Comparison of ENCODE assay signal across 32 cellular contexts in the genomic region with DNA sequence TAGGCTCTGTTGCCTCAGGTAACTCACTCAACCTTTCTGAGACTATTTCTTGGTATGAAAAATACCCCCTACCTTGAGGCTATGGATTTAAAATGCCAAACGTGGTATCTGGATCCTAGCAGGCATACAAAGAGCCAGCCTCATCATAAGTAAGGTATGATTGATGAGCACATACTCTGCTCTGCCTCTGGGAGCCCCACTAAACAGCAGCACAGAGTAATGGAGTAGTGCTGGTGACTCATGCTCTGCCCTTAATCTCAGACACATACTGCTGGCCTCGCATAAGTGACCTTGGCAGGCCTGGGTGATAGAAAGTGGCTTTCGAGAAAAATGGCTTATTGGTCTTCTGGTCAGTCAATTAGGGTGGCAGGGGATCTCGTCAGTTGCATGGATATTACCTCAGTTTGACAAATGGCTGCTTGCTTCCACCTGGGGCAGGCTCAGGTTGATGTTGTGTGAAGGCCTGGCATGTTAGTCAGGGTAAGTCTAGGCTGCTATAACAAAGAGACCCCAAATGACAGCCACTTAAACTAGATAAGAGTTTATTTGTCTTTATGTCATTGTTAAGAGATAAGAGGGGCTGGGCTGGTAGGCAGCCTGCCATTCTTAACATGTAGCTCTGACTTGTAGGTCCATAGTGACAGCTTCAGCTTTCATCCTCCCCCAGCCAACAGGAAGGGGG. TPM values are rescaled to one million over a fixed set of nuclear protein-coding genes. Genes with fewer than 3 reads are reported as not detected.
DNase-seq lines count a peak whose midpoint lies in the region; ATAC-seq, FAIRE-seq and TF ChIP-seq lines count a peak whose summit lies in the region.
"Had no signal": no experiment of that assay in that cellular context is flagged by ENCODE, and none has a peak within 500 bp of the region (broad histone marks: within the 10 kb centered on the region; RNA-seq: fewer than 3 reads in every experiment).

No MANE protein-coding gene starts in this region.

- ATAC-seq in HepG2 (peak; percentile 51; the same call in 1 of the 3 replicates), right lobe of liver (no peak), GM23338 (no peak)
- ATAC-seq: GM12878, lower lobe of right lung, right cardiac atrium, WTC11 had no signal

- 0% methylated on average over 2 of the region's 4 CpGs for WGBS in HepG2 (ENCODE audit: low lambda C conversion rate)
- WGBS in right lobe of liver (ENCODE audit: insufficient coverage, low coverage, low lambda C conversion rate, missing lambda C conversion rate), result 51% methylated on average over 3 of the region's 4 CpGs
- WGBS in endodermal cell (ENCODE audit: insufficient coverage in 1 of 2, insufficient read length in 1 of 2), 2 experiments, result 86 to 89% methylated on average over 4 of the region's 4 CpGs

- CTCF ChIA-PET in HepG2 (lab: Yijun Ruan, JAX; ENCODE audit: low intra/inter-chr PET ratio, low total read pairs), result no interaction called here
- CTCF ChIA-PET in CD4-positive, alpha-beta memory T cell (lab: Charles Lee; ENCODE audit: partially characterized antibody), result no interaction called here

- TF ChIP-seq CTCF in HepG2 (CRISPR knock-in tag; IDR thresholded peaks at IDR 0.05) (no peak), right lobe of liver (IDR thresholded peaks at IDR 0.05) (no peak), endodermal cell (conservative IDR thresholded peaks at IDR 0.05) (no peak), GM23338 (conservative IDR thresholded peaks at IDR 0.05; ENCODE audit: low read depth in 2 of 2) (no peak)

- H3K27ac Mint-ChIP-seq in endodermal cell (no peak overlapping the region), GM23338 (no peak overlapping the region)
- H3K27ac Mint-ChIP-seq in CD4-positive, alpha-beta memory T cell, result no peak overlapping the region
- H3K27ac Mint-ChIP-seq: activated T-cell treated with anti-CD3 and anti-CD28 coated beads, Interleukin-2, amount 50 U/mL, for 72 hours; brain; WTC11 had no signal

- H3K9ac ChIP-seq in HepG2 (ENCODE audit: insufficient read depth, low read depth, low read length) (no peak overlapping the region), endodermal cell (ENCODE audit: extremely low read depth, low read length, poor library complexity, severe bottlenecking) (no peak overlapping the region)
- H3K9ac ChIP-seq: BLaER1 treated with 17β-estradiol and CSF1 and Interleukin-3, amounts not matched to agents 10 nM and 100 nM had no signal

- H3K4me2 ChIP-seq in HepG2 (ENCODE audit: low read depth, low read length) (no peak overlapping the region), GM23338 (no peak overlapping the region)
- H3K4me2 ChIP-seq: BLaER1 treated with 17β-estradiol and CSF1 and Interleukin-3, amounts not matched to agents 10 nM and 100 nM had no signal

- peaks cover 8% of the 10 kb centered on the region for H3K9me3 Mint-ChIP-seq in endodermal cell
- H3K9me3 Mint-ChIP-seq in GM23338, result no peaks in the 10 kb centered on the region
- peaks cover 0 to 6% (median 0%) of the 10 kb centered on the region in 8 donors for H3K9me3 Mint-ChIP-seq in CD4-positive, alpha-beta memory T cell
- H3K9me3 Mint-ChIP-seq: activated T-cell treated with anti-CD3 and anti-CD28 coated beads, Interleukin-2, amount 50 U/mL, for 72 hours had no signal

- no peaks in the 10 kb centered on the region for H3K9me3 ChIP-seq in HepG2 (ENCODE audit: low read length)
- no peaks in the 10 kb centered on the region for H3K9me3 ChIP-seq in right lobe of liver
- H3K9me3 ChIP-seq in endodermal cell (ENCODE audit: control insufficient read depth, low read length), result peaks cover 12% of the 10 kb centered on the region
- H3K9me3 ChIP-seq in CD4-positive, alpha-beta memory T cell (ENCODE audit: control insufficient read depth in 1 of 2, low read length in 2 of 2), result no peaks in the 10 kb centered on the region
- H3K9me3 ChIP-seq: BLaER1 treated with 17β-estradiol and CSF1 and Interleukin-3, amounts not matched to agents 10 nM and 100 nM; Caco-2; lower lobe of right lung; ovary; upper lobe of left lung had no signal

- POLR2A ChIA-PET in HepG2 (lab: Yijun Ruan, JAX), result no interaction called here
- POLR2A ChIA-PET in CD4-positive, alpha-beta memory T cell (lab: Charles Lee; ENCODE audit: partially characterized antibody), result no interaction called here

- no peak for TF ChIP-seq POLR2A in HepG2 (IDR thresholded peaks at IDR 0.05; ENCODE audit: insufficient read depth in 1 of 2, low read depth in 2 of 2, low read length in 2 of 2)
- TF ChIP-seq POLR2A in right lobe of liver (IDR thresholded peaks at IDR 0.05), result no peak

- TF ChIP-seq EP300 in HepG2 (IDR thresholded peaks at IDR 0.05; ENCODE audit: low read depth in 2 of 2, low read length in 2 of 2), result no peak
- no peak for TF ChIP-seq EP300 in HepG2 (CRISPR knock-in tag; IDR thresholded peaks at IDR 0.05; ENCODE audit: borderline replicate concordance)

- H3F3A ChIP-seq in GM23338 (replicated peaks; ENCODE audit: low read depth), result no peaks in the 10 kb centered on the region

- H3K27me3 Mint-ChIP-seq in endodermal cell (ENCODE audit: insufficient read depth) (peaks cover 3% of the 10 kb centered on the region), GM23338 (ENCODE audit: insufficient read depth, low read depth, poor library complexity) (peaks cover 3% of the 10 kb centered on the region)
- peaks cover 7 to 8% of the 10 kb centered on the region in 2 donors for H3K27me3 Mint-ChIP-seq in CD4-positive, alpha-beta memory T cell

- H3K27me3 ChIP-seq in HepG2 (ENCODE audit: control insufficient read depth in 1 of 2, insufficient read depth in 2 of 2, low read length in 2 of 2), result peaks cover 0 to 3% of the 10 kb centered on the region in 2 experiments; a peak in 2 of 5 replicates
- H3K27me3 ChIP-seq in right lobe of liver, result no peaks in the 10 kb centered on the region
- no peaks in the 10 kb centered on the region for H3K27me3 ChIP-seq in endodermal cell (ENCODE audit: control insufficient read depth, insufficient read depth, low read length, poor library complexity, severe bottlenecking)
- H3K27me3 ChIP-seq in GM23338 (ENCODE audit: insufficient read depth), result no peaks in the 10 kb centered on the region
- no peaks in the 10 kb centered on the region for H3K27me3 ChIP-seq in CD4-positive, alpha-beta memory T cell (ENCODE audit: insufficient read depth, low read length)
- H3K27me3 ChIP-seq: BLaER1 treated with 17β-estradiol and CSF1 and Interleukin-3, amounts not matched to agents 10 nM and 100 nM; ovary; upper lobe of left lung had no signal

- TF ChIP-seq RAD21 in HepG2 (CRISPR knock-in tag; IDR thresholded peaks at IDR 0.05), result no peak

- H3K36me3 Mint-ChIP-seq in endodermal cell (ENCODE audit: low read depth), result no peaks in the 10 kb centered on the region
- no peaks in the 10 kb centered on the region for H3K36me3 Mint-ChIP-seq in GM23338 (ENCODE audit: low read depth)
- H3K36me3 Mint-ChIP-seq in CD4-positive, alpha-beta memory T cell, result no peaks in the 10 kb centered on the region
- H3K36me3 Mint-ChIP-seq: brain, WTC11 had no signal

- H4K20me1 ChIP-seq in HepG2 (ENCODE audit: insufficient read depth, low read length) (no peaks in the 10 kb centered on the region), GM23338 (replicated peaks; ENCODE audit: insufficient read depth) (no peaks in the 10 kb centered on the region)
- H4K20me1 ChIP-seq: BLaER1 treated with 17β-estradiol and CSF1 and Interleukin-3, amounts not matched to agents 10 nM and 100 nM had no signal

- no peak for FAIRE-seq in HepG2 (lab: Jason Lieb, UNC)
- FAIRE-seq: GM12878 had no signal

- no peaks in the 10 kb centered on the region for H3K79me2 ChIP-seq in HepG2 (ENCODE audit: insufficient read depth, low read length)
- no peaks in the 10 kb centered on the region for H3K79me2 ChIP-seq in GM23338 (replicated peaks; ENCODE audit: insufficient read depth)

- no peaks in the 10 kb centered on the region for H3K4me1 ChIP-seq in HepG2 (ENCODE audit: insufficient read depth, low read length)
- no peaks in the 10 kb centered on the region for H3K4me1 ChIP-seq in right lobe of liver
- H3K4me1 ChIP-seq in endodermal cell (ENCODE audit: control insufficient read depth, insufficient read depth, low read length), result no peaks in the 10 kb centered on the region
- no peaks in the 10 kb centered on the region for H3K4me1 ChIP-seq in GM23338 (ENCODE audit: insufficient read depth)
- H3K4me1 ChIP-seq in CD4-positive, alpha-beta memory T cell (ENCODE audit: insufficient read depth, low read length), result no peaks in the 10 kb centered on the region
- H3K4me1 ChIP-seq: Caco-2, lower lobe of right lung, upper lobe of left lung had no signal

- H3K4me3 ChIP-seq in HepG2 (replicated peaks in 1 of 3; ENCODE audit: insufficient read depth in 1 of 3, low read depth in 2 of 3, low read length in 3 of 3), result no peak overlapping the region
- no peak overlapping the region for H3K4me3 ChIP-seq in right lobe of liver
- H3K4me3 ChIP-seq in endodermal cell (ENCODE audit: low read length), result peak overlapping the region; percentile 17
- no peak overlapping the region for H3K4me3 ChIP-seq in GM23338
- no peak overlapping the region for H3K4me3 ChIP-seq in CD4-positive, alpha-beta memory T cell (ENCODE audit: low read length in 2 of 2)
- H3K4me3 ChIP-seq: BLaER1 treated with 17β-estradiol and CSF1 and Interleukin-3, amounts not matched to agents 10 nM and 100 nM; GM12878; lower lobe of right lung; ovary; upper lobe of left lung had no signal

- in situ Hi-C loops in HepG2 (cut with HindIII; ENCODE audit: extremely low pct_ligation_motif_present, low pct_unique_long_range_greater_than_20kb) (no loop called here), ACHN (cut with HindIII; ENCODE audit: low pct_ligation_motif_present, low pct_unique_long_range_greater_than_20kb, low sequenced_read_pairs) (no loop called here)

- no TSS peak for BruUV-seq in HepG2 (replicated peaks; lab: Mats Ljungman, UMichigan)

- intact Hi-C loops in HepG2 (cut with micrococcal nuclease; ENCODE audit: unreplicated experiment), result no loop called here
- intact Hi-C loops in right lobe of liver (cut with DNase I), result no loop called here
- intact Hi-C loops in CD4-positive, alpha-beta memory T cell (cut with micrococcal nuclease), result no loop called here

- H3K4me1 Mint-ChIP-seq in endodermal cell, result no peaks in the 10 kb centered on the region
- no peaks in the 10 kb centered on the region for H3K4me1 Mint-ChIP-seq in GM23338
- H3K4me1 Mint-ChIP-seq in CD4-positive, alpha-beta memory T cell, result no peaks in the 10 kb centered on the region
- H3K4me1 Mint-ChIP-seq: brain, WTC11 had no signal

- H3K27ac ChIP-seq in HepG2 (ENCODE audit: extremely low read length, insufficient read depth, low read length) (no peak overlapping the region), right lobe of liver (no peak overlapping the region), endodermal cell (ENCODE audit: low read depth, low read length) (no peak overlapping the region), GM23338 (ENCODE audit: low read depth) (no peak overlapping the region)
- H3K27ac ChIP-seq in CD4-positive, alpha-beta memory T cell (ENCODE audit: low read depth, low read length), result no peak overlapping the region
- H3K27ac ChIP-seq: BLaER1 treated with 17β-estradiol and CSF1 and Interleukin-3, amounts not matched to agents 10 nM and 100 nM; lower lobe of right lung; ovary; upper lobe of left lung had no signal

- H3K9me2 ChIP-seq in GM23338 (ENCODE audit: insufficient read depth), result peaks cover 7% of the 10 kb centered on the region; the same call in 1 of the 2 replicates

- no peak overlapping the region for H2AFZ ChIP-seq in HepG2 (ENCODE audit: low read length)
- no peak overlapping the region for H2AFZ ChIP-seq in GM23338

- H3K4me3 Mint-ChIP-seq in endodermal cell (no peak overlapping the region), GM23338 (no peak overlapping the region)
- no peak overlapping the region for H3K4me3 Mint-ChIP-seq in CD4-positive, alpha-beta memory T cell
- H3K4me3 Mint-ChIP-seq: activated T-cell treated with anti-CD3 and anti-CD28 coated beads, Interleukin-2, amount 50 U/mL, for 72 hours; brain; WTC11 had no signal

- H3K36me3 ChIP-seq in HepG2 (replicated peaks in 1 of 2; ENCODE audit: control insufficient read depth in 1 of 2, insufficient read depth in 2 of 2, low read length in 2 of 2) (no peaks in the 10 kb centered on the region), right lobe of liver (no peaks in the 10 kb centered on the region), endodermal cell (ENCODE audit: control insufficient read depth, insufficient read depth, low read length) (no peaks in the 10 kb centered on the region), GM23338 (ENCODE audit: insufficient read depth) (no peaks in the 10 kb centered on the region)
- H3K36me3 ChIP-seq in CD4-positive, alpha-beta memory T cell (ENCODE audit: insufficient read depth, low read length), result no peaks in the 10 kb centered on the region
- H3K36me3 ChIP-seq: BLaER1 treated with 17β-estradiol and CSF1 and Interleukin-3, amounts not matched to agents 10 nM and 100 nM; lower lobe of right lung; ovary; upper lobe of left lung had no signal

- DNase-seq in HepG2 (ENCODE audit: low spot score) (peak; percentile 7), right lobe of liver (no peak), NCI-H69 (lab: John Stamatoyannopoulos, UW) (peak; percentile 31), endodermal cell (no peak), GM23338 (ENCODE audit: low spot score) (no peak), NCI-H510A treated with DMSO at 0.1 percent for 48 hours (lab: John Stamatoyannopoulos, UW) (no peak), ACHN (no peak)
- DNase-seq in CD4-positive, alpha-beta memory T cell, result no peak
- DNase-seq: activated naive CD4-positive, alpha-beta T cell treated with Interleukin-2 at 50 U/mL for 16 hours; activated T-cell treated with anti-CD3 and anti-CD28 coated beads, Interleukin-2, amount 50 U/mL, for 72 hours; Caco-2; DND-41; glutamatergic neuron; lower lobe of right lung; NCI-H1105; NCI-H2029; NCI-H226; ovary; right cardiac atrium; SHP77; stimulated activated CD4-positive, alpha-beta T cell treated with anti-CD3 and anti-CD28 coated beads, Interleukin-2, amount 100 ng/mL, for 48 hours; substantia nigra; upper lobe of left lung had no signal

RNA-seq across cellular contexts. Expression of a gene that starts 15.2 kb away (rescaled TPM):
- total RNA-seq in HepG2 (2016; rRNA removed; fragmentation: Illumina TruSeq; extraction: Trizol) (not detected in 2 replicates), right lobe of liver (not detected), endodermal cell (not detected)
- not detected in 2 replicates for total RNA-seq in HepG2 (2016; cell fraction: cytosol; rRNA removed; fragmentation: Illumina TruSeq; extraction: Trizol; ENCODE audit: low read depth)
- total RNA-seq in HepG2 (2016; cell fraction: insoluble cytoplasmic fraction; rRNA removed; fragmentation: Illumina TruSeq; extraction: Trizol), result not detected in 2 replicates
- total RNA-seq in HepG2 (2016; cell fraction: membrane; rRNA removed; fragmentation: Illumina TruSeq; extraction: Trizol), result not detected in 2 replicates
- not detected in 2 replicates for total RNA-seq in HepG2 (2016; cell fraction: nucleus; rRNA removed; fragmentation: Illumina TruSeq; extraction: Trizol)
- polyA plus RNA-seq in HepG2 (2011; rRNA removed) (not detected in 2 replicates), GM23338 (2016; fragmentation: Nextera tagmentation; extraction: Ambion mirVana) (not detected in 2 replicates)
- polyA plus RNA-seq in HepG2 (2011; cell fraction: cytosol; rRNA removed), result not detected in 2 replicates
- polyA plus RNA-seq in HepG2 (2011; cell fraction: nucleus; rRNA removed), result not detected in 2 replicates
- polyA plus RNA-seq in HepG2 (2012), result not detected in 2 replicates
- polyA plus RNA-seq in HepG2 (2016; cell fraction: cytosol; fragmentation: Illumina TruSeq; extraction: Trizol; ENCODE audit: low read depth), result not detected in 2 replicates
- polyA plus RNA-seq in HepG2 (2016; cell fraction: insoluble cytoplasmic fraction; fragmentation: Illumina TruSeq; extraction: Trizol; ENCODE audit: low read depth), result not detected in 2 replicates
- not detected in 2 replicates for polyA plus RNA-seq in HepG2 (2016; cell fraction: membrane; fragmentation: Illumina TruSeq; extraction: Trizol; ENCODE audit: low read depth)
- not detected in 2 replicates for polyA plus RNA-seq in HepG2 (2016; cell fraction: nucleus; fragmentation: Illumina TruSeq; extraction: Trizol; ENCODE audit: insufficient read depth, low read depth)
- polyA minus RNA-seq in HepG2 (2011; rRNA and poly(A)+ RNA removed; ENCODE audit: low replicate concordance), result not detected in 2 replicates
- polyA minus RNA-seq in HepG2 (2011; cell fraction: cytosol; rRNA and poly(A)+ RNA removed), result not detected in 2 replicates
- not detected in 2 replicates for polyA minus RNA-seq in HepG2 (2011; cell fraction: nucleus; rRNA and poly(A)+ RNA removed)
- 1.1 TPM for polyA plus RNA-seq in endodermal cell (2013, experiment 1 of 2)
- 0.91 TPM for polyA plus RNA-seq in endodermal cell (2013, experiment 2 of 2)
- not detected in 2 replicates for total RNA-seq in GM23338 (2014; rRNA removed; shearing (Covaris generic))
- total RNA-seq in CD4-positive, alpha-beta memory T cell, result not detected
- polyA plus RNA-seq in CD4-positive, alpha-beta memory T cell, result not detected
- total RNA-seq: activated T-cell treated with anti-CD3 and anti-CD28 coated beads, Interleukin-2, amount 50 U/mL, for 72 hours; Caco-2; GM12878; kidney epithelial cell; lower lobe of right lung; OCI-LY7; ovary; right cardiac atrium; upper lobe of left lung; WTC11 had no signal
- polyA plus RNA-seq: adipose tissue, AG04450, neural cell, right cardiac atrium had no signal

Comparison
In these comparisons a context has a peak if more than half of its experiments do, and no peak if none do; other contexts are left out.
1. DNase-seq: peak in HepG2 (single experiment) and NCI-H69 (single experiment); none in right lobe of liver (0 of 3), endodermal cell (single experiment), GM23338 (single experiment), NCI-H510A treated with DMSO at 0.1 percent for 48 hours (single experiment), CD4-positive, alpha-beta memory T cell (0 of 5) and ACHN (single experiment).